In the genomic region with DNA sequence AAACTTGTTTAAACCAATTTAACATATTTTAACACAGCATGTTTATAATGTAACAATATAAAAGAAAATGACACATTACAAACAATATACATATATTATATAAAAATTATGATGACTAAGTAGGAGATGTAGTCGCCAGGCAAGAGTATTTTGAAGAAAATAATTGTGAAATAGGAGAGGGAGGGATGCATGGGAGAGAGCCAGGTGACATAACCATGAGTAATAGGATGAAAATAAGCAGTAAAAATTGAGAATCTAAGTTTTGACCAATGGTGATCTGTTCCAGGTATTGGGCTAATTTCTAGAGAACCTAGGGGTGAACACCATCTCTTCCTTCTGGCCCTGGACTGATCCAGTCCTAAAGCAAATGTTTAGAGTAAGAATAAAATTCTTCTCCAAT, we compare ENCODE assay signal across 24 cellular contexts.
DNase-seq lines count a peak whose midpoint lies in the region; ATAC-seq, FAIRE-seq and TF ChIP-seq lines count a peak whose summit lies in the region.
"Had no signal": no experiment of that assay in that cellular context is flagged by ENCODE, and none has a peak within 500 bp of the region (broad histone marks: within the 10 kb centered on the region; RNA-seq: fewer than 3 reads in every experiment).

No MANE protein-coding gene starts in this region.

- no peaks in the 10 kb centered on the region for H3K9me3 Mint-ChIP-seq in endothelial cell (ENCODE audit: unreplicated experiment)
- H3K9me3 Mint-ChIP-seq: stimulated activated naive CD8-positive, alpha-beta T cell treated with anti-CD3 and anti-CD28 coated beads, Interleukin-15, Interleukin-2, amounts not matched to agents 100 ng/mL and 50 ng/mL, for 24 hours had no signal

- intact Hi-C loops in upper lobe of right lung (cut with DNase I), result no loop called here

- H3K36me3 Mint-ChIP-seq in endothelial cell (ENCODE audit: low read depth, unreplicated experiment), result no peaks in the 10 kb centered on the region

- H3K4me3 Mint-ChIP-seq in endothelial cell (ENCODE audit: unreplicated experiment), result no peak overlapping the region
- H3K4me3 Mint-ChIP-seq: stimulated activated naive CD8-positive, alpha-beta T cell treated with anti-CD3 and anti-CD28 coated beads, Interleukin-15, Interleukin-2, amounts not matched to agents 100 ng/mL and 50 ng/mL, for 24 hours had no signal

- no peaks in the 10 kb centered on the region for H3K4me1 ChIP-seq in upper lobe of right lung
- H3K4me1 ChIP-seq: pancreas, Peyer's patch, uterus had no signal

- H3K36me3 ChIP-seq in BJ (ENCODE audit: control insufficient read depth, insufficient read depth, low read length) (no peaks in the 10 kb centered on the region), MG63 (no peaks in the 10 kb centered on the region), upper lobe of right lung (no peaks in the 10 kb centered on the region)
- H3K36me3 ChIP-seq: pancreas, Peyer's patch, uterus had no signal

- ATAC-seq in upper lobe of right lung (no peak), HG02981 (IDR thresholded peaks at IDR 0.05; ENCODE audit: unreplicated experiment) (no peak)
- ATAC-seq: GM12878, HCT116, left cardiac atrium, pancreas had no signal

- DNase-seq in BJ (ENCODE audit: low read depth) (peak; percentile 36), MG63 (peak; percentile 26), endothelial cell (ENCODE audit: low spot score) (no peak), kidney tubule cell (ENCODE audit: low spot score) (peak; percentile 30), upper lobe of right lung (no peak), NCI-H1048 (lab: John Stamatoyannopoulos, UW) (no peak), GM19239 (ENCODE audit: insufficient read length, low spot score) (no peak)
- DNase-seq: activated CD8-positive, alpha-beta memory T cell treated with anti-CD3 and anti-CD28 coated beads for 24 hours; DMS79 treated with DMSO at 0.1 percent for 48 hours; Kasumi-1; left cardiac atrium; NCI-H1694 treated with DMSO at 0.1 percent for 48 hours; NCI-H524 treated with DMSO at 0.1 percent for 48 hours; pancreas; Peyer's patch; small intestine; uterus had no signal

- POLR2A ChIA-PET in BJ (lab: Charles Lee), result no interaction called here

- H3K27ac ChIP-seq in upper lobe of right lung, result no peak overlapping the region
- H3K27ac ChIP-seq: C4-2B, hepatocyte, pancreas, Peyer's patch, uterus, VCaP had no signal

- CTCF ChIA-PET in BJ (lab: Yijun Ruan, JAX), result interaction anchor here (1.6 to 1.9 kb wide), 2 partner anchors 9 to 29 kb away, joined by 4 to 7 read pairs; no protein-coding TSS in a partner anchor

- H3K27me3 ChIP-seq in BJ (ENCODE audit: control insufficient read depth, insufficient read depth, low read length), result no peaks in the 10 kb centered on the region
- H3K27me3 ChIP-seq in MG63, result no peaks in the 10 kb centered on the region
- H3K27me3 ChIP-seq in upper lobe of right lung, result no peaks in the 10 kb centered on the region
- H3K27me3 ChIP-seq: hepatocyte, pancreas, Peyer's patch, uterus had no signal

- TF ChIP-seq CTCF in BJ (IDR thresholded peaks at IDR 0.05; ENCODE audit: insufficient read depth, low read depth, low read length) (no peak), endothelial cell (IDR thresholded peaks at IDR 0.05; ENCODE audit: unreplicated experiment) (no peak), upper lobe of right lung (IDR thresholded peaks at IDR 0.05) (no peak)

- peaks cover 12% of the 10 kb centered on the region for H3K4me1 Mint-ChIP-seq in endothelial cell (ENCODE audit: unreplicated experiment)

- FAIRE-seq in GM19239 (lab: Jason Lieb, UNC), result no peak
- FAIRE-seq: GM12878, pancreas, small intestine had no signal

- H3K9me3 ChIP-seq in MG63 (no peaks in the 10 kb centered on the region), upper lobe of right lung (no peaks in the 10 kb centered on the region)
- H3K9me3 ChIP-seq: pancreas, Peyer's patch, uterus had no signal

- H3K4me3 ChIP-seq in BJ (ENCODE audit: low read depth, low read length) (no peak overlapping the region), MG63 (no peak overlapping the region), upper lobe of right lung (no peak overlapping the region)
- H3K4me3 ChIP-seq: GM12878, hepatocyte, pancreas, Peyer's patch, uterus had no signal

- H3K27ac Mint-ChIP-seq in endothelial cell (ENCODE audit: unreplicated experiment), result peak overlapping the region; percentile 20
- H3K27ac Mint-ChIP-seq: stimulated activated naive CD8-positive, alpha-beta T cell treated with anti-CD3 and anti-CD28 coated beads, Interleukin-15, Interleukin-2, amounts not matched to agents 100 ng/mL and 50 ng/mL, for 24 hours had no signal

- no peaks in the 10 kb centered on the region for H3K27me3 Mint-ChIP-seq in endothelial cell (ENCODE audit: unreplicated experiment)
- H3K27me3 Mint-ChIP-seq: stimulated activated naive CD8-positive, alpha-beta T cell treated with anti-CD3 and anti-CD28 coated beads, Interleukin-15, Interleukin-2, amounts not matched to agents 100 ng/mL and 50 ng/mL, for 24 hours had no signal

Comparison
In these comparisons a context has a peak if more than half of its experiments do, and no peak if none do; other contexts are left out.
1. DNase-seq: peak in BJ (single experiment), MG63 (single experiment) and kidney tubule cell (single experiment); none in endothelial cell (single experiment), upper lobe of right lung (single experiment), NCI-H1048 (single experiment) and GM19239 (single experiment).